In the genomic region with DNA sequence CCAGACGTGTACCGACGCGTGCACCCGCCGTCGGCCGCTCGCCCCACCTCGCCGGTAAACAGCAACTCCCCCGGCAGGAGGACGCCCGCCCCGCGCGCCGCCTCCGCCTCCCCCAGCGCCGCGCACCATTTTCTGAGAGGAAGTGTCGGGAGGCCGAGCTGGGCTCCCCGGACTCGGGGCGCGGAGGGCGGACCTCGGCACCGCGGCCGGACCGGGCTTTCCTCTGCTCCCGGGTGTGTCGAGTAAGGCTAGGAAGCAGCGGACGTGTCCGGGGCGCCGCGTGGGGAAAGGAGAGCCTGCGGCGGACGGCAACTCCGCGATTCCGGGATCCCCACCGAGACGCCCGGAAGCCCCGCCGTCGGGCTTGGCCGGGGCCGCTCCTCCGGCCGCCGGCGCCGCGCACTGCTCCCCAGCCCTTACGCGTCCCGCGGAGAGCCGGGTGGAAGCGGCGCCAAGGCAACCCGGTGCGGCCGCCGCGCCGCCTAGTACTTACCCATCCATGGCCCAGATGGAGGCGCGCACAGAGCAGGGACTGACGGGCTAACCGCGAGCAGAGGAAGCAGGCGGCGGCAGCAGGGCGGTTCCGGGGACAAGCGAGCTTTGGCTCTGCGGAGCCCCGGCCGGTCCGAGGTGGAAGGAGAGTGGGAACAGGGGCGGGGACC, we compare ENCODE assay signal across 8 cellular contexts. TPM values are rescaled to one million over a fixed set of nuclear protein-coding genes. Genes with fewer than 3 reads are reported as not detected.
A peak's percentile ranks its signal among the peaks of the same experiment; 100 is the strongest.
DNase-seq lines count a peak whose midpoint lies in the region; ATAC-seq and TF ChIP-seq lines count a peak whose summit lies in the region.

PTBP3 (minus strand) TSS at position 643 of the 662 bp plus-strand sequence. CDS start 35,754 bp downstream, outside the sequence.

- H3K27me3 ChIP-seq in left lung = no peaks in the 10 kb centered on the region

- intact Hi-C loops in activated CD4-positive, alpha-beta T cell treated with anti-CD3 and anti-CD28 coated beads, Interleukin-2, amount 10 ng/mL, durations not matched to agents 24 days and 14 days (cut with micrococcal nuclease) = loop anchor here (1.0 to 5.0 kb wide), 10 partner anchors 16 to 889 kb away; partner anchors contain the start of genes FKBP15, GNG10, SLC31A1 and SNX30
- intact Hi-C loops in left lung (cut with DNase I) = no loop called here

- no peak for TF ChIP-seq CTCF in coronary artery (IDR thresholded peaks at IDR 0.05)
- peak in 1 of 2 donors; percentile 1 for TF ChIP-seq CTCF in left lung (IDR thresholded peaks at IDR 0.05)

- peak within 1 kb of the TSS; percentile 99 for H3K27ac Mint-ChIP-seq in activated CD4-positive, alpha-beta T cell treated with anti-CD3 and anti-CD28 coated beads, Interleukin-2, amount 10 ng/mL, durations not matched to agents 24 days and 14 days

- H3K4me1 Mint-ChIP-seq in activated CD4-positive, alpha-beta T cell treated with anti-CD3 and anti-CD28 coated beads, Interleukin-2, amount 10 ng/mL, durations not matched to agents 24 days and 14 days = peaks cover 32% of the 10 kb centered on the region

- peak within 1 kb of the TSS; percentile 99 for H3K27ac ChIP-seq in coronary artery
- peak within 1 kb of the TSS; percentile 100 for H3K27ac ChIP-seq in left lung

- peak within 1 kb of the TSS; percentile 92 for H3K4me3 Mint-ChIP-seq in activated CD4-positive, alpha-beta T cell treated with anti-CD3 and anti-CD28 coated beads, Interleukin-2, amount 10 ng/mL, durations not matched to agents 24 days and 14 days

- H3K9me3 ChIP-seq in left lung = no peaks in the 10 kb centered on the region

- DNase-seq in SKM-1 treated with dmso at 0.1 percent for 144 hours (lab: John Stamatoyannopoulos, UW; ENCODE audit: unreplicated experiment) = peak; percentile 6
- no peak for DNase-seq in SKM-1 (lab: John Stamatoyannopoulos, UW; ENCODE audit: unreplicated experiment)
- peak; percentile 67 for DNase-seq in NCI-H2171 (lab: John Stamatoyannopoulos, UW)
- peak; percentile 95 for DNase-seq in activated CD4-positive, alpha-beta T cell treated with anti-CD3 and anti-CD28 coated beads, Interleukin-2, amount 10 ng/mL, durations not matched to agents 24 days and 14 days
- DNase-seq in coronary artery (ENCODE audit: low spot score) = peak; percentile 87
- peak; percentile 86 to 97 for DNase-seq in left lung
- DNase-seq in stimulated activated CD4-positive, alpha-beta T cell treated with anti-CD3 and anti-CD28 coated beads, Interleukin-4, amount 100 ng/mL, for 1 hour = peak; percentile 77

- H3K4me3 ChIP-seq in coronary artery = peak within 1 kb of the TSS; percentile 94
- peak within 1 kb of the TSS; percentile 89 to 93 for H3K4me3 ChIP-seq in left lung

- no peaks in the 10 kb centered on the region for H3K27me3 Mint-ChIP-seq in activated CD4-positive, alpha-beta T cell treated with anti-CD3 and anti-CD28 coated beads, Interleukin-2, amount 10 ng/mL, durations not matched to agents 24 days and 14 days

- peaks cover 5% of the 10 kb centered on the region for H3K36me3 Mint-ChIP-seq in activated CD4-positive, alpha-beta T cell treated with anti-CD3 and anti-CD28 coated beads, Interleukin-2, amount 10 ng/mL, durations not matched to agents 24 days and 14 days (ENCODE audit: low read depth)

- no peaks in the 10 kb centered on the region for H3K9me3 Mint-ChIP-seq in activated CD4-positive, alpha-beta T cell treated with anti-CD3 and anti-CD28 coated beads, Interleukin-2, amount 10 ng/mL, durations not matched to agents 24 days and 14 days

- ATAC-seq in HG02973 (IDR thresholded peaks at IDR 0.05; ENCODE audit: unreplicated experiment) (peak; percentile 52), left lung (peak; percentile 77)

- no peaks in the 10 kb centered on the region for H3K36me3 ChIP-seq in left lung

- peaks cover 7 to 43% of the 10 kb centered on the region in 2 donors for H3K4me1 ChIP-seq in left lung

RNA-seq across cellular contexts. Expression of gene PTBP3, which starts in this region (rescaled TPM):
- total RNA-seq in activated CD4-positive, alpha-beta T cell treated with anti-CD3 and anti-CD28 coated beads, Interleukin-2, amount 10 ng/mL, durations not matched to agents 24 days and 14 days = 94.7 and 104 TPM in 2 replicates
- 10 to 100 TPM; 70.9 to 97.0 TPM for total RNA-seq in left lung
